9 cellular contexts compared by ENCODE assay signal in genomic region chr5:31194892-31195291, GRCh38. TPM values are rescaled to one million over a fixed set of nuclear protein-coding genes. Genes with fewer than 3 reads are reported as not detected.
A peak's percentile ranks its signal among the peaks of the same experiment; 100 is the strongest.
DNase-seq lines count a peak whose midpoint lies in the region; ATAC-seq and TF ChIP-seq lines count a peak whose summit lies in the region.
"Had no signal": no experiment of that assay in that cellular context is flagged by ENCODE, and none has a peak within 500 bp of the region (broad histone marks: within the 10 kb centered on the region; RNA-seq: fewer than 3 reads in every experiment).

No MANE protein-coding gene starts in this region.

- H3K4me3 ChIP-seq in BE2C (ENCODE audit: low read depth, low read length) (peak overlapping the region; percentile 69), parathyroid adenoma (ENCODE audit: low read depth, low read length) (no peak overlapping the region), thyroid gland (replicated peaks in 1 of 3) (no peak overlapping the region)

- H3K36me3 ChIP-seq in BE2C (no peaks in the 10 kb centered on the region), parathyroid adenoma (ENCODE audit: control insufficient read depth, insufficient read depth, low read length) (no peaks in the 10 kb centered on the region), thyroid gland (no peaks in the 10 kb centered on the region)

- intact Hi-C loops in thyroid gland (cut with DNase I) = no loop called here

- peaks cover 8% of the 10 kb centered on the region for H3K4me1 ChIP-seq in BE2C
- no peaks in the 10 kb centered on the region for H3K4me1 ChIP-seq in foreskin keratinocyte
- H3K4me1 ChIP-seq in parathyroid adenoma = peaks cover 3% of the 10 kb centered on the region
- peaks cover 3 to 15% of the 10 kb centered on the region in 2 donors for H3K4me1 ChIP-seq in thyroid gland

- CTCF ChIA-PET in RWPE1 (lab: Yijun Ruan, JAX) = interaction anchor here (0.6 kb wide), 1 partner anchor 1559 kb away, joined by 4 read pairs; no protein-coding TSS in a partner anchor

- POLR2A ChIA-PET in RWPE1 (lab: Yijun Ruan, JAX; ENCODE audit: low non-redundant PET) = no interaction called here

- H3K27me3 ChIP-seq in BE2C (peaks cover 14% of the 10 kb centered on the region), foreskin keratinocyte (peaks cover 65% of the 10 kb centered on the region), parathyroid adenoma (ENCODE audit: control insufficient read depth, insufficient read depth, low read length) (no peaks in the 10 kb centered on the region), thyroid gland (no peaks in the 10 kb centered on the region)

- TF ChIP-seq CTCF in BE2C (IDR thresholded peaks at IDR 0.05; ENCODE audit: low read depth, low read length) (no peak), RWPE1 (conservative IDR thresholded peaks at IDR 0.05; ENCODE audit: low read depth) (no peak), foreskin keratinocyte (conservative IDR thresholded peaks at IDR 0.05) (no peak), parathyroid adenoma (IDR thresholded peaks at IDR 0.05) (no peak), thyroid gland (IDR thresholded peaks at IDR 0.05) (no peak)

- DNase-seq in BE2C = no peak
- DNase-seq in RWPE1 (ENCODE audit: low spot score) = peak; percentile 26
- peak; percentile 8 to 11 for DNase-seq in foreskin keratinocyte
- no peak for DNase-seq in activated CD4-positive, alpha-beta T cell treated with anti-CD3 and anti-CD28 coated beads for 1 hour
- no peak for DNase-seq in stimulated activated naive CD4-positive, alpha-beta T cell treated with Interleukin-2 at 50 U/mL for 16 hours (lab: John Stamatoyannopoulos, UW)
- no peak for DNase-seq in thyroid gland
- DNase-seq in D341Med (ENCODE audit: low spot score) = no peak

- no peaks in the 10 kb centered on the region for H3K79me2 ChIP-seq in parathyroid adenoma

- no peaks in the 10 kb centered on the region for H3K9me3 ChIP-seq in BE2C
- H3K9me3 ChIP-seq in parathyroid adenoma (ENCODE audit: control insufficient read depth, low read length) = no peaks in the 10 kb centered on the region
- H3K9me3 ChIP-seq in thyroid gland = no peaks in the 10 kb centered on the region

- peak; percentile 66 for ATAC-seq in foreskin keratinocyte

- no peak overlapping the region for H2AFZ ChIP-seq in parathyroid adenoma

- WGBS in thyroid gland, 2 donors = 26 to 30% methylated on average over 4 of the region's 4 CpGs

- H3K4me2 ChIP-seq in parathyroid adenoma (ENCODE audit: low read length) = peak overlapping the region; percentile 69

- H3K9ac ChIP-seq in parathyroid adenoma = no peak overlapping the region

- H3K27ac ChIP-seq in RWPE1 (no peak overlapping the region), foreskin keratinocyte (no peak overlapping the region), parathyroid adenoma (no peak overlapping the region), thyroid gland (no peak overlapping the region)

- no peak for TF ChIP-seq POLR2A in thyroid gland (IDR thresholded peaks at IDR 0.05)

RNA-seq across cellular contexts. Expression of gene CDH6, which starts 1.4 kb away (rescaled TPM):
- polyA plus RNA-seq in BE2C (2012; ENCODE audit: insufficient read depth, insufficient read length, low read depth) = not detected
- not detected in 2 replicates for total RNA-seq in foreskin keratinocyte
- polyA plus RNA-seq in foreskin keratinocyte = not detected in 2 replicates
- total RNA-seq in thyroid gland = 1 to 10 TPM; 1.0 to 3.0 (median 2.2) TPM
- total RNA-seq: mononuclear cell had no signal

Comparison
In these comparisons a context has a peak if more than half of its experiments do, and no peak if none do; other contexts are left out.
1. DNase-seq: peak in RWPE1 (single experiment) and foreskin keratinocyte (2 of 2); none in BE2C (single experiment), activated CD4-positive, alpha-beta T cell treated with anti-CD3 and anti-CD28 coated beads for 1 hour (single experiment), stimulated activated naive CD4-positive, alpha-beta T cell treated with Interleukin-2 at 50 U/mL for 16 hours (single experiment), thyroid gland (0 of 2) and D341Med (single experiment).